Comparison of ENCODE assay signal across 1 cellular context in genomic region chr13:75877092-75877491, GRCh38.
TF ChIP-seq lines count a peak whose summit lies in the region.

No MANE protein-coding gene starts in this region.

TF ChIP-seq in GM23338, 12 proteins besides CTCF, POLR2A, EP300 and RAD21:
- TF ChIP-seq ETS1 (IDR thresholded peaks at IDR 0.05) (no peak), ZNF114 (CRISPR knock-in tag; IDR thresholded peaks at IDR 0.05) (no peak), POLR2AphosphoS5 (IDR thresholded peaks at IDR 0.05; ENCODE audit: low read depth) (no peak), EZH2 (IDR thresholded peaks at IDR 0.05; ENCODE audit: low read depth, unreplicated experiment) (no peak), ZNF331 (CRISPR knock-in tag; IDR thresholded peaks at IDR 0.05; ENCODE audit: low read depth) (no peak), CREB1 (CRISPR knock-in tag; IDR thresholded peaks at IDR 0.05; ENCODE audit: low read depth) (no peak), REST (IDR thresholded peaks at IDR 0.05; ENCODE audit: unreplicated experiment) (no peak), JUNB (IDR thresholded peaks at IDR 0.05; ENCODE audit: unreplicated experiment) (no peak)
